ENCODE assay signal across 13 cellular contexts in genomic region chr1:9715536-9716226, GRCh38.
DNase-seq lines count a peak whose midpoint lies in the region; ATAC-seq and TF ChIP-seq lines count a peak whose summit lies in the region.
"Had no signal": no experiment of that assay in that cellular context is flagged by ENCODE, and none has a peak within 500 bp of the region (broad histone marks: within the 10 kb centered on the region; RNA-seq: fewer than 3 reads in every experiment).

No MANE protein-coding gene starts in this region.

- ATAC-seq in activated naive CD4-positive, alpha-beta T cell treated with anti-CD3 and anti-CD28 coated beads, Interleukin-2, amount 50 U/mL, for 72 hours, result peak in 1 of 2 donors; percentile 33
- ATAC-seq in HG03354 (IDR thresholded peaks at IDR 0.05; ENCODE audit: poor library complexity, severe bottlenecking, unreplicated experiment) (no peak), GM21723 (IDR thresholded peaks at IDR 0.05; ENCODE audit: unreplicated experiment) (no peak)
- ATAC-seq: heart right ventricle had no signal

- H3K27ac ChIP-seq in HUES48 (ENCODE audit: low read depth, low read length) (peak overlapping the region; percentile 80), spleen (peak overlapping the region; percentile 41 to 97 (median 89))
- H3K27ac ChIP-seq: uterus had no signal

- no peak for TF ChIP-seq POLR2A in spleen (IDR thresholded peaks at IDR 0.05)

- WGBS in spleen, 5 donors, result 75 to 84% (median 79%) methylated on average over 11 to 40 of the region's 40 CpGs

- no peaks in the 10 kb centered on the region for H3K27me3 Mint-ChIP-seq in chondrocyte (ENCODE audit: low read depth)

- no peak for TF ChIP-seq CTCF in spleen (IDR thresholded peaks at IDR 0.05 in 8 of 11, conservative IDR thresholded peaks at IDR 0.05 in 3 of 11)
- TF ChIP-seq CTCF in chondrocyte (IDR thresholded peaks at IDR 0.05), result no peak

- intact Hi-C loops in spleen (cut with DNase I; ENCODE audit: low total_unique reads), result no loop called here

- H3K27me3 ChIP-seq in HUES48 (ENCODE audit: control insufficient read depth, insufficient read depth, low read length) (no peaks in the 10 kb centered on the region), spleen (replicated peaks in 1 of 7) (peaks cover 0 to 6% (median 0%) of the 10 kb centered on the region in 7 donors)
- H3K27me3 ChIP-seq: heart right ventricle, uterus had no signal

- H3K9me3 Mint-ChIP-seq in activated naive CD4-positive, alpha-beta T cell treated with anti-CD3 and anti-CD28 coated beads, Interleukin-2, amount 50 U/mL, for 72 hours, result no peaks in the 10 kb centered on the region
- H3K9me3 Mint-ChIP-seq in chondrocyte (ENCODE audit: low read depth), result no peaks in the 10 kb centered on the region
- H3K9me3 Mint-ChIP-seq: GM23338 had no signal

- H3K9me3 ChIP-seq in HUES48 (ENCODE audit: control insufficient read depth, insufficient read depth, low read length), result no peaks in the 10 kb centered on the region
- no peaks in the 10 kb centered on the region for H3K9me3 ChIP-seq in spleen
- H3K9me3 ChIP-seq: heart right ventricle, uterus had no signal

- H3K4me3 Mint-ChIP-seq in chondrocyte (ENCODE audit: unreplicated experiment), result no peak overlapping the region
- H3K4me3 Mint-ChIP-seq: GM23338 had no signal

- H3K4me3 ChIP-seq in HUES48 (ENCODE audit: low read depth, low read length), result no peak overlapping the region
- peak overlapping the region in 5 of 8 donors; percentile 32 to 74 (median 43) for H3K4me3 ChIP-seq in spleen
- H3K4me3 ChIP-seq: GM23338, uterus had no signal

- peak overlapping the region; percentile 65 to 91 for H3K27ac Mint-ChIP-seq in activated naive CD4-positive, alpha-beta T cell treated with anti-CD3 and anti-CD28 coated beads, Interleukin-2, amount 50 U/mL, for 72 hours
- H3K27ac Mint-ChIP-seq in chondrocyte (ENCODE audit: unreplicated experiment), result no peak overlapping the region
- H3K27ac Mint-ChIP-seq: GM23338 had no signal

- 0 out of 2 replicates have a peak overlapping the region, but pooled peaks have one; percentile 14 for H3K9ac ChIP-seq in HUES48 (ENCODE audit: low read depth, low read length)

- H3K36me3 Mint-ChIP-seq in activated naive CD4-positive, alpha-beta T cell treated with anti-CD3 and anti-CD28 coated beads, Interleukin-2, amount 50 U/mL, for 72 hours, result peaks cover 7 to 44% of the 10 kb centered on the region in 2 donors
- no peaks in the 10 kb centered on the region for H3K36me3 Mint-ChIP-seq in chondrocyte (ENCODE audit: low read depth)

- DNase-seq in activated CD4-positive, alpha-beta T cell treated with anti-CD3 and anti-CD28 coated beads, Interleukin-2, amount 50 U/mL, for 1 hour, result peak; percentile 67
- peak in 1 of 2 donors; percentile 46 for DNase-seq in activated naive CD4-positive, alpha-beta T cell treated with anti-CD3 and anti-CD28 coated beads, Interleukin-2, amount 50 U/mL, for 72 hours (ENCODE audit: low spot score in 2 of 2)
- DNase-seq in spleen, result peak; percentile 84
- DNase-seq in chondrocyte (ENCODE audit: low spot score), result no peak
- no peak for DNase-seq in Kasumi-1 (lab: John Stamatoyannopoulos, UW)
- DNase-seq: aorta, NCI-H2107, uterus had no signal

- H3K4me1 Mint-ChIP-seq in chondrocyte (ENCODE audit: low read depth), result peaks cover 7% of the 10 kb centered on the region

- H3K4me1 ChIP-seq in HUES48 (ENCODE audit: control insufficient read depth, insufficient read depth, low read length) (peaks cover 32% of the 10 kb centered on the region), spleen (peaks cover 19 to 94% (median 66%) of the 10 kb centered on the region in 6 donors)
- H3K4me1 ChIP-seq: uterus had no signal

- H3K36me3 ChIP-seq in HUES48 (ENCODE audit: control insufficient read depth, insufficient read depth, low read length) (peaks cover 21% of the 10 kb centered on the region), spleen (peaks cover 0 to 100% (median 78%) of the 10 kb centered on the region in 6 donors)
- H3K36me3 ChIP-seq: uterus had no signal

Comparison
In these comparisons a context has a peak if more than half of its experiments do, and no peak if none do; other contexts are left out.
1. DNase-seq: peak in activated CD4-positive, alpha-beta T cell treated with anti-CD3 and anti-CD28 coated beads, Interleukin-2, amount 50 U/mL, for 1 hour (single experiment) and spleen (single experiment); none in chondrocyte (single experiment) and Kasumi-1 (0 of 2).